8 cellular contexts compared by ENCODE assay signal in the genomic region with DNA sequence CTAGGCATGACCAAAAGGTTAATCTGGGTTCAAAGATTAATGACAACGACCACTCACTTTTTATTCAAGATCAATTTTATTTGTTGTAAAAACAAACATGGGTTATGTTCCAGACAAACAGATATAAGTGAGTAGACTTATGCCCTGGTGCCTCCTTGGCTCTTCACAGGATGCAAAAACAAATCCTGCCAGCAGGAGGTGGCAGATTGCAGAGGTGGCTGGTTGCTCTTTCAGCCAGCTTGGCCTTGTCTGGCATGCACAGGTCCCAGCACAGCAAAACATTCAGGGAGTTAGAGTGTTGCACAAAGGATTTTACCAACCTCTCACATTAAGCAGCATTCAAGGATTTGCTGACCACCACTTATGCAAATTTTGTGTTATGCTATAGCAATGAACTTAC.
DNase-seq lines count a peak whose midpoint lies in the region; ATAC-seq and TF ChIP-seq lines count a peak whose summit lies in the region.
"Not testable (repeated sequence)": the region's sequence is repeated elsewhere in the genome, so short reads cannot be mapped to it uniquely, and the experiment has no call there.

No MANE protein-coding gene starts in this region.

- not testable (repeated sequence) for H3K27ac ChIP-seq in DND-41 (ENCODE audit: low read length); prostate gland; testis

- not testable (repeated sequence) for H3K27ac Mint-ChIP-seq in activated CD4-positive, alpha-beta memory T cell treated with anti-CD3 and anti-CD28 coated beads for 36 hours; effector memory CD8-positive, alpha-beta T cell; immature natural killer cell

- not testable (repeated sequence) for H2AFZ ChIP-seq in DND-41 (ENCODE audit: low read depth, low read length)

- H4K20me1 ChIP-seq in DND-41 (ENCODE audit: insufficient read depth, low read length), result not testable (repeated sequence)

- H3K9me3 ChIP-seq in DND-41 (ENCODE audit: insufficient read depth, low read length, severe bottlenecking); prostate gland; testis: not testable (repeated sequence)

- H3K4me1 Mint-ChIP-seq in activated CD4-positive, alpha-beta memory T cell treated with anti-CD3 and anti-CD28 coated beads for 36 hours (ENCODE audit: low read depth); effector memory CD8-positive, alpha-beta T cell (ENCODE audit: low read depth in 2 of 2); immature natural killer cell: not testable (repeated sequence)

- not testable (repeated sequence) for H3K9me3 Mint-ChIP-seq in activated CD4-positive, alpha-beta memory T cell treated with anti-CD3 and anti-CD28 coated beads for 36 hours; effector memory CD8-positive, alpha-beta T cell; immature natural killer cell

- H3K4me1 ChIP-seq in DND-41 (ENCODE audit: insufficient read depth, low read length); prostate gland (replicated peaks); testis: not testable (repeated sequence)

- H3K27me3 ChIP-seq in DND-41 (ENCODE audit: insufficient read depth, low read length, poor library complexity); prostate gland (replicated peaks; ENCODE audit: insufficient read depth); testis: not testable (repeated sequence)

- H3K9ac ChIP-seq in DND-41 (ENCODE audit: low read depth, low read length), result not testable (repeated sequence)

- not testable (repeated sequence) for H3K4me3 Mint-ChIP-seq in activated CD4-positive, alpha-beta memory T cell treated with anti-CD3 and anti-CD28 coated beads for 36 hours; effector memory CD8-positive, alpha-beta T cell; immature natural killer cell

- 100% methylated on average over 1 of the region's 1 CpG for WGBS in prostate gland
- WGBS in testis, 2 donors, result 82 to 88% methylated on average over 1 of the region's 1 CpG

- not testable (repeated sequence) for H3K4me3 ChIP-seq in DND-41 (ENCODE audit: low read depth in 1 of 2, low read length in 2 of 2); LNCaP clone FGC (ENCODE audit: low read depth, low read length); prostate gland; testis

- peak; percentile 29 for DNase-seq in DND-41
- DNase-seq in LNCaP clone FGC (ENCODE audit: low read depth), result not testable (repeated sequence)
- peak; percentile 54 for DNase-seq in activated CD4-positive, alpha-beta memory T cell treated with anti-CD3 and anti-CD28 coated beads for 36 hours
- DNase-seq in activated naive CD4-positive, alpha-beta T cell treated with Interleukin-2 at 50 U/mL for 16 hours, result peak; percentile 11
- DNase-seq in effector memory CD8-positive, alpha-beta T cell, result peak in 2 of 3 experiments; percentile 17 to 20
- peak; percentile 27 to 47 (median 44) for DNase-seq in immature natural killer cell
- DNase-seq in prostate gland (ENCODE audit: low spot score), result peak; percentile 15
- DNase-seq in testis, result peak; percentile 52

- TF ChIP-seq POLR2A in prostate gland (IDR thresholded peaks at IDR 0.05); testis (IDR thresholded peaks at IDR 0.05): not testable (repeated sequence)

- H3K27me3 Mint-ChIP-seq in activated CD4-positive, alpha-beta memory T cell treated with anti-CD3 and anti-CD28 coated beads for 36 hours; effector memory CD8-positive, alpha-beta T cell; immature natural killer cell (ENCODE audit: low read depth in 3 of 3): not testable (repeated sequence)

- H3K4me2 ChIP-seq in DND-41 (ENCODE audit: insufficient read depth, low read length), result not testable (repeated sequence)

- POLR2A ChIA-PET in activated CD4-positive, alpha-beta memory T cell treated with anti-CD3 and anti-CD28 coated beads for 36 hours (lab: Charles Lee), result not testable (repeated sequence)

- H3K36me3 Mint-ChIP-seq in activated CD4-positive, alpha-beta memory T cell treated with anti-CD3 and anti-CD28 coated beads for 36 hours; effector memory CD8-positive, alpha-beta T cell (ENCODE audit: insufficient read depth); immature natural killer cell: not testable (repeated sequence)

- intact Hi-C loops in activated CD4-positive, alpha-beta memory T cell treated with anti-CD3 and anti-CD28 coated beads for 36 hours (cut with micrococcal nuclease); prostate gland (cut with DNase I); testis (cut with DNase I; ENCODE audit: low total_unique reads): not testable (repeated sequence)

- not testable (repeated sequence) for H3K36me3 ChIP-seq in DND-41 (ENCODE audit: insufficient read depth, low read length); prostate gland; testis (ENCODE audit: low read depth, missing control alignments)

- ATAC-seq in DND-41 (ENCODE audit: insufficient read depth, low read depth); effector memory CD8-positive, alpha-beta T cell (replicated peaks): not testable (repeated sequence)

- CTCF ChIA-PET in activated CD4-positive, alpha-beta memory T cell treated with anti-CD3 and anti-CD28 coated beads for 36 hours (lab: Charles Lee), result not testable (repeated sequence)

- TF ChIP-seq CTCF in DND-41 (IDR thresholded peaks at IDR 0.05; ENCODE audit: borderline replicate concordance, extremely low read depth, low read length, poor library complexity, severe bottlenecking) (peak; percentile 3), LNCaP clone FGC (IDR thresholded peaks at IDR 0.05; ENCODE audit: control insufficient read depth, extremely low read depth, insufficient read depth) (peak; percentile 34)
- TF ChIP-seq CTCF in prostate gland (IDR thresholded peaks at IDR 0.05); testis (IDR thresholded peaks at IDR 0.05): not testable (repeated sequence)

- H3K79me2 ChIP-seq in DND-41 (ENCODE audit: insufficient read depth, low read length), result not testable (repeated sequence)
